ENCODE assay signal across 9 cellular contexts in the genomic region with DNA sequence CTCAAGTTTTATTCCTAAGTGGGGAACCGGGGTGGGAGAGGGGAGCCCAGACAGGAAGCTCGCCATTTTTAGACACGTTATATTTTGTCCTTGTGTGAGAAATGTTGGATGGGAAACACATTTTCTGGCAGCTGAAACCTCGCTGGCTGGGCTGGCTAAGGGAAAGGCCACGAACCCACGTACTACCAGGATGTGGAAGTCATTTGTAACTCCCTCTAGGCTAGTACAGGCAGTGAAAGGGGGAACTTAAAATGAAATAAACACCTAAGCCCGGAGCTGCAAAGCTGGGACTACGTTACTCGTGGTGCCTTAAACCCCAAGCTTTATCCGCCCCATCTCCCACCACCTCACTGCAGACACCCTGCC. TPM values are rescaled to one million over a fixed set of nuclear protein-coding genes. Genes with fewer than 3 reads are reported as not detected.
DNase-seq lines count a peak whose midpoint lies in the region; ATAC-seq and TF ChIP-seq lines count a peak whose summit lies in the region.
"Had no signal": no experiment of that assay in that cellular context is flagged by ENCODE, and none has a peak within 500 bp of the region (broad histone marks: within the 10 kb centered on the region; RNA-seq: fewer than 3 reads in every experiment).

No MANE protein-coding gene starts in this region.

- CTCF ChIA-PET in A673 (lab: Charles Lee), result interaction anchor here (0.8 to 1.5 kb wide), 4 partner anchors 10 to 811 kb away, joined by 3 read pairs; no protein-coding TSS in a partner anchor

- POLR2A ChIA-PET in A673 (lab: Charles Lee; ENCODE audit: low non-redundant PET), result interaction anchor here (0.6 kb wide), 1 partner anchor 579 kb away, joined by 3 read pairs; no protein-coding TSS in a partner anchor

- no peak overlapping the region for H3K27ac ChIP-seq in A673 (ENCODE audit: low read depth, low read length, poor library complexity, severe bottlenecking)

- H3K36me3 Mint-ChIP-seq in naive B cell, result no peaks in the 10 kb centered on the region

- no peaks in the 10 kb centered on the region for H3K9me3 ChIP-seq in A673 (ENCODE audit: low read depth, low read length, poor library complexity, severe bottlenecking)

- peak overlapping the region in 7 of 8 donors; percentile 60 to 80 (median 76) for H3K4me3 Mint-ChIP-seq in naive B cell

- peaks cover 67 to 95% (median 88%) of the 10 kb centered on the region in 3 donors for H3K27me3 Mint-ChIP-seq in naive B cell

- TF ChIP-seq CTCF in A673 (conservative IDR thresholded peaks at IDR 0.05; ENCODE audit: low read depth, low read length) (no peak), LNCaP clone FGC (IDR thresholded peaks at IDR 0.05; ENCODE audit: control insufficient read depth, extremely low read depth, insufficient read depth) (no peak), epithelial cell of proximal tubule (conservative IDR thresholded peaks at IDR 0.05; ENCODE audit: low read depth, low read length) (no peak)

- BruUV-seq in A673 (replicated peaks; lab: Mats Ljungman, UMichigan), result no TSS peak

- no peak for DNase-seq in A673 (ENCODE audit: low spot score)
- DNase-seq in LNCaP clone FGC (ENCODE audit: low read depth), result no peak
- no peak for DNase-seq in epithelial cell of proximal tubule (ENCODE audit: low read depth)
- DNase-seq in naive B cell, result no peak
- DNase-seq in middle frontal gyrus (ENCODE audit: extremely low spot score, low spot score), result no peak
- DNase-seq in NCI-H510A treated with DMSO at 0.1 percent for 48 hours (lab: John Stamatoyannopoulos, UW), result no peak

- peak overlapping the region; percentile 29 for H3K4me3 ChIP-seq in A673 (ENCODE audit: low read depth, low read length, poor library complexity, severe bottlenecking)
- peak overlapping the region; percentile 45 for H3K4me3 ChIP-seq in LNCaP clone FGC (ENCODE audit: low read depth, low read length)
- H3K4me3 ChIP-seq in epithelial cell of proximal tubule (ENCODE audit: low read depth, low read length), result peak overlapping the region; percentile 64

- no peak overlapping the region for H3K27ac Mint-ChIP-seq in naive B cell

- ATAC-seq in naive B cell (ENCODE audit: low read depth in 2 of 2) (peak; percentile 35 to 51), HG02798 (IDR thresholded peaks at IDR 0.05; ENCODE audit: poor library complexity, unreplicated experiment) (no peak), GM21423 (IDR thresholded peaks at IDR 0.05; ENCODE audit: unreplicated experiment) (no peak)

- intact Hi-C loops in A673 (cut with micrococcal nuclease; ENCODE audit: unreplicated experiment), result loop anchor here (5.0 to 10.0 kb wide), 5 partner anchors 133 to 293 kb away; partner anchors contain the start of gene FCHO2

- peaks cover 7% of the 10 kb centered on the region for H3K27me3 ChIP-seq in A673 (replicated peaks; ENCODE audit: insufficient read depth, low read depth, low read length, poor library complexity)

- H3K4me1 ChIP-seq in A673 (ENCODE audit: insufficient read depth, low read length, poor library complexity, severe bottlenecking), result peaks cover 24% of the 10 kb centered on the region

- no peaks in the 10 kb centered on the region for H3K36me3 ChIP-seq in A673 (ENCODE audit: insufficient read depth, low read length, poor library complexity, severe bottlenecking)

- peaks cover 0 to 21% (median 7%) of the 10 kb centered on the region in 3 donors for H3K4me1 Mint-ChIP-seq in naive B cell

- H3K9me3 Mint-ChIP-seq in naive B cell, result peaks cover 0 to 21% (median 7%) of the 10 kb centered on the region in 7 donors

RNA-seq across cellular contexts. Expression of gene TMEM174, which starts 42.5 kb away (rescaled TPM):
- total RNA-seq in A673 (2021) (not detected in 2 replicates), epithelial cell of proximal tubule (not detected in 2 replicates)
- polyA plus RNA-seq in naive B cell (ENCODE audit: low read depth in 6 of 6), result not detected
- total RNA-seq: temporal lobe had no signal

Comparison
In these comparisons a context has a peak if more than half of its experiments do, and no peak if none do; other contexts are left out.
1. ATAC-seq: peak in naive B cell (2 of 2); none in HG02798 (single experiment) and GM21423 (single experiment).
2. Peak in every context shown above with its lines, with median percentiles within 50 percentile points of each other: H3K4me3 ChIP-seq.